Comparison of ENCODE assay signal across 10 cellular contexts in the genomic region with DNA sequence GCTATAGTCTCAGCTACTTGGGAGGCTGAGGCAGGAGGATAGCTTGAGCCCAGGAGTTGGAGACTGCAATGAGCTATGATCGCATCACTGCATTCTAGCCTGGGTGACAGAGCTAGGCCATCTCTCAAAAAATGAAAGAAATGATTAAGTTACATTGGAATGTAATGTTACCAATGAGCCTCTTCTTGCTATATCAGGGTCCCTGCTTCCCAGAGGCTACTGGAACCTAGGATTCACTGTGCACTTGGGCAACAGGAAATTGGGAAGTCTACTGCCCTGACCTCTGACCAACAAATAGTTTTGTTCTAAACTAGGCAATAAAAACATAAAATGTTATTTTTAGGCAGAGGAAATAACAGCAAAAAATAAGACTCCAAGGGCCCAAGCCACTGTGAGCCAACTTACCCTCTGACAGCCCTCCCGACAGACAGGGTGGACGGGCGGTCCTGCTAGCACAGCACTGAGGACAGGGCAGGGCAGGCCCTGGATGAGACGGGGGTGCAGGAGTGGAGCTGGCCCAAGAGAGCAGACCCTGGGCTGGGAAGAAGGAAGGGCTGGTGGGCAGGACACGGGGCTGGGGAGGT. TPM values are rescaled to one million over a fixed set of nuclear protein-coding genes. Genes with fewer than 3 reads are reported as not detected.
DNase-seq lines count a peak whose midpoint lies in the region; ATAC-seq, FAIRE-seq and TF ChIP-seq lines count a peak whose summit lies in the region.
"Had no signal": no experiment of that assay in that cellular context is flagged by ENCODE, and none has a peak within 500 bp of the region (broad histone marks: within the 10 kb centered on the region; RNA-seq: fewer than 3 reads in every experiment).

No MANE protein-coding gene starts in this region.

- intact Hi-C loops in endothelial cell of umbilical vein (cut with micrococcal nuclease): loop anchor here (1.0 kb wide), 3 partner anchors 45 to 91 kb away; no protein-coding TSS in a partner anchor

- H3K4me3 ChIP-seq in endothelial cell of umbilical vein (replicated peaks in 1 of 3; ENCODE audit: insufficient read depth in 1 of 3, low read depth in 1 of 3, low read length in 3 of 3) (peak overlapping the region in 1 of 3 experiments; percentile 7), MM.1S (ENCODE audit: low read length) (no peak overlapping the region)

- peak; percentile 27 for DNase-seq in AG08396 (ENCODE audit: low spot score)
- peak; percentile 81 for DNase-seq in HFFc6
- peak; percentile 73 for DNase-seq in endothelial cell of umbilical vein (ENCODE audit: low read depth, low spot score)
- DNase-seq in nephron progenitor cell: no peak
- DNase-seq in OCI-M1 (lab: John Stamatoyannopoulos, UW): no peak
- DNase-seq in stimulated activated CD4-positive, alpha-beta T cell treated with anti-CD3 and anti-CD28 coated beads, Interleukin-4, amount 100 ng/mL, for 4 hours: no peak
- DNase-seq in MM.1S: no peak
- DNase-seq: NCI-H2029 had no signal

- peak overlapping the region; percentile 96 for H3K27ac ChIP-seq in endothelial cell of umbilical vein (ENCODE audit: insufficient read depth, low read depth, low read length)
- H3K27ac ChIP-seq in MM.1S (ENCODE audit: low read length): no peak overlapping the region

- peaks cover 12% of the 10 kb centered on the region; the same call in 1 of the 2 replicates for H3F3A ChIP-seq in MM.1S (ENCODE audit: insufficient read depth, low read length)

- H4K20me1 ChIP-seq in endothelial cell of umbilical vein (replicated peaks; ENCODE audit: control insufficient read depth, extremely low read depth, insufficient read depth, low read length) (no peaks in the 10 kb centered on the region), MM.1S (ENCODE audit: insufficient read depth, low read length) (no peaks in the 10 kb centered on the region)

- H3K4me3 Mint-ChIP-seq in HFFc6 (peak overlapping the region; percentile 31), nephron progenitor cell (no peak overlapping the region)
- H3K4me3 Mint-ChIP-seq: T-helper 1 cell treated with Interleukin-12 subunit alpha and Interleukin-12 subunit beta and Interleukin-4 antibody, amounts not matched to agents 30 μg/mL and 1 μg/mL, for 36 hours had no signal

- H3K9me3 ChIP-seq in endothelial cell of umbilical vein (replicated peaks; ENCODE audit: control insufficient read depth, insufficient read depth, low read length) (no peaks in the 10 kb centered on the region), MM.1S (replicated peaks; ENCODE audit: insufficient read depth, low read length) (no peaks in the 10 kb centered on the region)

- H2AFZ ChIP-seq in endothelial cell of umbilical vein (ENCODE audit: low read depth, low read length): no peak overlapping the region
- no peak overlapping the region for H2AFZ ChIP-seq in MM.1S (ENCODE audit: low read length)

- H3K4me1 ChIP-seq in endothelial cell of umbilical vein (ENCODE audit: control insufficient read depth, extremely low read depth, insufficient read depth, low read length): peaks cover 75% of the 10 kb centered on the region
- peaks cover 5% of the 10 kb centered on the region; the same call in 1 of the 2 replicates for H3K4me1 ChIP-seq in MM.1S (ENCODE audit: low read length)

- H3K36me3 ChIP-seq in endothelial cell of umbilical vein (ENCODE audit: control insufficient read depth in 2 of 2, extremely low read depth in 1 of 2, insufficient read depth in 2 of 2, low read length in 2 of 2) (no peaks in the 10 kb centered on the region), MM.1S (replicated peaks; ENCODE audit: insufficient read depth, low read length) (no peaks in the 10 kb centered on the region)

- no peaks in the 10 kb centered on the region for H3K79me2 ChIP-seq in endothelial cell of umbilical vein (ENCODE audit: control insufficient read depth, insufficient read depth, low read length)
- no peaks in the 10 kb centered on the region for H3K79me2 ChIP-seq in MM.1S (ENCODE audit: low read length)

- H3K9me3 Mint-ChIP-seq in HFFc6 (no peaks in the 10 kb centered on the region), nephron progenitor cell (no peaks in the 10 kb centered on the region)
- H3K9me3 Mint-ChIP-seq: T-helper 1 cell treated with Interleukin-12 subunit alpha and Interleukin-12 subunit beta and Interleukin-4 antibody, amounts not matched to agents 30 μg/mL and 1 μg/mL, for 36 hours had no signal

- CTCF ChIA-PET in endothelial cell of umbilical vein (lab: Charles Lee): interaction anchor here (1.1 to 15.6 kb wide), 5 partner anchors 13 to 127 kb away, joined by 3 to 299 read pairs (median 3); no protein-coding TSS in a partner anchor

- H3K27ac Mint-ChIP-seq in HFFc6 (peak overlapping the region; percentile 81), nephron progenitor cell (peak overlapping the region; percentile 78)

- H3K9ac ChIP-seq in endothelial cell of umbilical vein (replicated peaks; ENCODE audit: extremely low read depth, insufficient read depth, low read length): peak overlapping the region; percentile 86
- no peak overlapping the region for H3K9ac ChIP-seq in MM.1S (ENCODE audit: low read length)

- peak; percentile 79 for FAIRE-seq in endothelial cell of umbilical vein (lab: Jason Lieb, UNC)

- H3K4me1 Mint-ChIP-seq in HFFc6 (ENCODE audit: low read depth) (peaks cover 86% of the 10 kb centered on the region), nephron progenitor cell (peaks cover 73% of the 10 kb centered on the region)

- no peak for TF ChIP-seq POLR2A in endothelial cell of umbilical vein (IDR thresholded peaks at IDR 0.05; ENCODE audit: low read depth, low read length)

- H3K36me3 Mint-ChIP-seq in HFFc6 (ENCODE audit: low read depth) (no peaks in the 10 kb centered on the region; the same call in 1 of the 2 replicates), nephron progenitor cell (ENCODE audit: low read depth) (no peaks in the 10 kb centered on the region)

- no peaks in the 10 kb centered on the region for H3K9me1 ChIP-seq in endothelial cell of umbilical vein (replicated peaks; ENCODE audit: control insufficient read depth, extremely low read depth, insufficient read depth, low read length)

- H3K27me3 ChIP-seq in endothelial cell of umbilical vein (ENCODE audit: control insufficient read depth in 2 of 2, insufficient read depth in 2 of 2, low read length in 2 of 2) (no peaks in the 10 kb centered on the region), MM.1S (replicated peaks; ENCODE audit: insufficient read depth, low read length) (no peaks in the 10 kb centered on the region)

- H3K27me3 Mint-ChIP-seq in HFFc6 (ENCODE audit: insufficient read depth) (peaks cover 1% of the 10 kb centered on the region; the same call in 1 of the 2 replicates), nephron progenitor cell (ENCODE audit: low read depth, poor library complexity) (peaks cover 11% of the 10 kb centered on the region)

- no peak for ATAC-seq in HG03139 (IDR thresholded peaks at IDR 0.05; ENCODE audit: unreplicated experiment)

- H3K4me2 ChIP-seq in endothelial cell of umbilical vein (ENCODE audit: insufficient read depth, low read length) (peak overlapping the region; percentile 57), MM.1S (ENCODE audit: low read depth, low read length) (no peak overlapping the region)

- dilution Hi-C loops in endothelial cell of umbilical vein (cut with MboI; ENCODE audit: extremely low pct_ligation_motif_present, low sequenced_read_pairs): no loop called here

- POLR2A ChIA-PET in endothelial cell of umbilical vein (lab: Charles Lee): interaction anchor here (1.1 to 1.4 kb wide), 2 partner anchors 45 to 125 kb away, joined by 3 read pairs; no protein-coding TSS in a partner anchor

- H3K9me2 ChIP-seq in MM.1S (replicated peaks; ENCODE audit: insufficient read depth, low read length): no peaks in the 10 kb centered on the region

- TSS peak; percentile 53 for BruUV-seq in endothelial cell of umbilical vein (replicated peaks; lab: Mats Ljungman, UMichigan)

- TF ChIP-seq CTCF in HFFc6 (IDR thresholded peaks at IDR 0.05) (no peak), endothelial cell of umbilical vein (IDR thresholded peaks at IDR 0.05; ENCODE audit: extremely low read depth in 1 of 2, insufficient read depth in 1 of 2, low read depth in 1 of 2, low read length in 2 of 2) (no peak), nephron progenitor cell (IDR thresholded peaks at IDR 0.05) (no peak), MM.1S (IDR thresholded peaks at IDR 0.05; ENCODE audit: low read length) (no peak)

TF ChIP-seq in endothelial cell of umbilical vein, 7 proteins besides CTCF, POLR2A, EP300 and RAD21 (continues in another document):
- TF ChIP-seq POLR2AphosphoS5 (IDR thresholded peaks at IDR 0.05; ENCODE audit: insufficient read depth, low read depth, low read length) (peak; percentile 39), GATA2 (IDR thresholded peaks at IDR 0.05; ENCODE audit: insufficient read depth, insufficient read length, low read depth, low read length) (no peak), MYC (IDR thresholded peaks at IDR 0.05; ENCODE audit: low read depth, low read length) (no peak)
- TF ChIP-seq, protein P1, sequence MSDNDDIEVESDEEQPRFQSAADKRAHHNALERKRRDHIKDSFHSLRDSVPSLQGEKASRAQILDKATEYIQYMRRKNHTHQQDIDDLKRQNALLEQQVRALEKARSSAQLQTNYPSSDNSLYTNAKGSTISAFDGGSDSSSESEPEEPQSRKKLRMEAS (IDR thresholded peaks at IDR 0.05; ENCODE audit: insufficient read depth, insufficient read length): no peak

RNA-seq across cellular contexts. Expression of a gene that starts 27.5 kb away (rescaled TPM):
- total RNA-seq in HFFc6 (2021; fragmentation: NEBNext Ultra II Directional; extraction: Animal tissue kit (Norgen Biotek cat#: 25700)): 10 to 100 TPM; 63.6 to 71.3 (median 66.5) TPM
- total RNA-seq in endothelial cell of umbilical vein: 42.0 and 46.4 TPM in 2 replicates
- 21.9 and 23.8 TPM in 2 replicates for polyA plus RNA-seq in endothelial cell of umbilical vein
- polyA plus RNA-seq in endothelial cell of umbilical vein (2011; cell fraction: cytosol; rRNA removed): 28.7 and 36.9 TPM in 2 replicates
- polyA plus RNA-seq in endothelial cell of umbilical vein (2011; cell fraction: nucleus; rRNA removed): 15.8 and 16.2 TPM in 2 replicates
- 51.1 and 71.1 TPM in 2 replicates for polyA plus RNA-seq in endothelial cell of umbilical vein (2012)
- 29.8 and 36.0 TPM in 2 replicates for polyA minus RNA-seq in endothelial cell of umbilical vein
- polyA minus RNA-seq in endothelial cell of umbilical vein (2011; cell fraction: cytosol; rRNA and poly(A)+ RNA removed): 21.2 TPM
- polyA minus RNA-seq in endothelial cell of umbilical vein (2011; cell fraction: nucleus; rRNA and poly(A)+ RNA removed): 14.1 and 18.2 TPM in 2 replicates

RNA-seq across cellular contexts. Expression of a gene that starts 37.7 kb away (rescaled TPM):
- total RNA-seq in HFFc6 (2021; fragmentation: NEBNext Ultra II Directional; extraction: Animal tissue kit (Norgen Biotek cat#: 25700)): 1 to 10 TPM; 4.1 to 5.8 (median 4.9) TPM
- 8.4 and 8.9 TPM in 2 replicates for total RNA-seq in endothelial cell of umbilical vein
- 5.1 TPM in 2 replicates for polyA plus RNA-seq in endothelial cell of umbilical vein
- 4.0 and 4.6 TPM in 2 replicates for polyA plus RNA-seq in endothelial cell of umbilical vein (2011; cell fraction: cytosol; rRNA removed)
- polyA plus RNA-seq in endothelial cell of umbilical vein (2011; cell fraction: nucleus; rRNA removed): 14.0 and 15.0 TPM in 2 replicates
- 2.7 and 4.2 TPM in 2 replicates for polyA plus RNA-seq in endothelial cell of umbilical vein (2012)
- polyA minus RNA-seq in endothelial cell of umbilical vein: 6.4 and 24.7 TPM in 2 replicates
- polyA minus RNA-seq in endothelial cell of umbilical vein (2011; cell fraction: cytosol; rRNA and poly(A)+ RNA removed): 2.8 TPM
- 12.1 and 13.0 TPM in 2 replicates for polyA minus RNA-seq in endothelial cell of umbilical vein (2011; cell fraction: nucleus; rRNA and poly(A)+ RNA removed)

Comparison
In these comparisons a context has a peak if more than half of its experiments do, and no peak if none do; other contexts are left out.
1. DNase-seq: peak in AG08396 (single experiment), HFFc6 (single experiment) and endothelial cell of umbilical vein (single experiment); none in nephron progenitor cell (single experiment), OCI-M1 (single experiment), stimulated activated CD4-positive, alpha-beta T cell treated with anti-CD3 and anti-CD28 coated beads, Interleukin-4, amount 100 ng/mL, for 4 hours (0 of 2) and MM.1S (single experiment).